Comparison of ENCODE assay signal across 20 cellular contexts in the genomic region with DNA sequence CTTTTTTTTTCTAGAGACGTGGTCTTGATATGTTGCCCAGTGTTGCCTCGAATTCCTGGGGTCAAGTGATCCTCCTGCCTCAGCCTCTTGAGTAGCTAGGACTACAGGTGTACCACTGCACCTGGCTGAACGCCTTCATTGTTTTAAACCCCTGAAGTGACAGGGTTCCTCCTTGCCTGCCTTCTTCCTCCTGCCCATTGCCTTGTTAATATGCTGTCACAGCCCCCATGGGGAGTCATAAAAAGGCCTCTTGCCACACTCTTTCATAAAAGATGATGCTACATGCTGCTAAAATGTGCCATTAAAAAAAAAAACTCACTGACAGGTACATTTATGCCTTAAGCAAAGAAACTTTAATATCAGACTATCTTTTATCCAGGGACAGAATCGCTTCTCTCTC.
"Had no signal": no experiment of that assay in that cellular context is flagged by ENCODE, and none has a peak within 500 bp of the region (broad histone marks: within the 10 kb centered on the region; RNA-seq: fewer than 3 reads in every experiment).

No MANE protein-coding gene starts in this region.

- H3K27ac Mint-ChIP-seq: stimulated activated naive B cell treated with anti-CD40 and anti-IgM and Interleukin-4, amounts not matched to agents 10 μg/mL and 1 μg/mL and 100 μg/mL, for 72 hours had no signal

- H3K27me3 Mint-ChIP-seq: naive B cell; stimulated activated naive B cell treated with anti-CD40 and anti-IgM and Interleukin-4, amounts not matched to agents 10 μg/mL and 1 μg/mL and 100 μg/mL, for 72 hours; stimulated activated naive CD8-positive, alpha-beta T cell treated with anti-CD3 and anti-CD28 coated beads, Interleukin-15, amount 100 ng/mL, for 72 hours had no signal

- H3K4me3 ChIP-seq: dorsolateral prefrontal cortex, hepatocyte, sigmoid colon, skin epidermis, thoracic aorta, transverse colon had no signal

- H3K4me2 ChIP-seq: hepatocyte had no signal

- H2AFZ ChIP-seq: hepatocyte had no signal

- H3K4me3 Mint-ChIP-seq: naive B cell; neural crest cell; stimulated activated naive B cell treated with anti-CD40 and anti-IgM and Interleukin-4, amounts not matched to agents 10 μg/mL and 1 μg/mL and 100 μg/mL, for 72 hours; stimulated activated naive CD8-positive, alpha-beta T cell treated with anti-CD3 and anti-CD28 coated beads, Interleukin-15, amount 100 ng/mL, for 72 hours had no signal

- H3K9me3 Mint-ChIP-seq: neural crest cell; stimulated activated naive B cell treated with anti-CD40 and anti-IgM and Interleukin-4, amounts not matched to agents 10 μg/mL and 1 μg/mL and 100 μg/mL, for 72 hours; stimulated activated naive CD8-positive, alpha-beta T cell treated with anti-CD3 and anti-CD28 coated beads, Interleukin-15, amount 100 ng/mL, for 72 hours had no signal

- H3K9me3 ChIP-seq: sigmoid colon, thoracic aorta, transverse colon had no signal

- H3K27ac ChIP-seq: dorsolateral prefrontal cortex, hepatocyte, sigmoid colon, skin epidermis, thoracic aorta, transverse colon had no signal

- DNase-seq: cortex of kidney; dorsolateral prefrontal cortex; effector CD8-positive, alpha-beta T cell; foreskin melanocyte; head of caudate nucleus; kidney; left cardiac atrium; mesendoderm; naive B cell; posterior cingulate gyrus; sigmoid colon; stimulated activated CD4-positive, alpha-beta T cell treated with anti-CD3 and anti-CD28 coated beads, Interleukin-2, amount 100 ng/mL, for 24 hours; stimulated activated CD4-positive, alpha-beta T cell treated with anti-CD3 and anti-CD28 coated beads, Interleukin-4, amount 100 ng/mL, for 4 hours; stimulated activated naive B cell treated with anti-CD40 and anti-IgM and Interleukin-4, amounts not matched to agents 10 μg/mL and 1 μg/mL and 100 μg/mL, for 72 hours; stimulated activated naive CD8-positive, alpha-beta T cell treated with anti-CD3 and anti-CD28 coated beads, Interleukin-15, amount 100 ng/mL, for 72 hours; transverse colon had no signal

- ATAC-seq: left cardiac atrium; stimulated activated naive B cell treated with anti-CD40 and anti-IgM and Interleukin-4, amounts not matched to agents 10 μg/mL and 1 μg/mL and 100 μg/mL, for 72 hours; stimulated activated naive CD8-positive, alpha-beta T cell treated with anti-CD3 and anti-CD28 coated beads, Interleukin-15, amount 100 ng/mL, for 72 hours had no signal

- H3K79me2 ChIP-seq: hepatocyte had no signal

- H3K4me1 Mint-ChIP-seq: naive B cell; stimulated activated naive B cell treated with anti-CD40 and anti-IgM and Interleukin-4, amounts not matched to agents 10 μg/mL and 1 μg/mL and 100 μg/mL, for 72 hours had no signal

- H3K27me3 ChIP-seq: dorsolateral prefrontal cortex, hepatocyte, sigmoid colon, transverse colon had no signal

- H3K4me1 ChIP-seq: sigmoid colon, transverse colon had no signal
